Comparison of ENCODE assay signal across 8 cellular contexts in the genomic region with DNA sequence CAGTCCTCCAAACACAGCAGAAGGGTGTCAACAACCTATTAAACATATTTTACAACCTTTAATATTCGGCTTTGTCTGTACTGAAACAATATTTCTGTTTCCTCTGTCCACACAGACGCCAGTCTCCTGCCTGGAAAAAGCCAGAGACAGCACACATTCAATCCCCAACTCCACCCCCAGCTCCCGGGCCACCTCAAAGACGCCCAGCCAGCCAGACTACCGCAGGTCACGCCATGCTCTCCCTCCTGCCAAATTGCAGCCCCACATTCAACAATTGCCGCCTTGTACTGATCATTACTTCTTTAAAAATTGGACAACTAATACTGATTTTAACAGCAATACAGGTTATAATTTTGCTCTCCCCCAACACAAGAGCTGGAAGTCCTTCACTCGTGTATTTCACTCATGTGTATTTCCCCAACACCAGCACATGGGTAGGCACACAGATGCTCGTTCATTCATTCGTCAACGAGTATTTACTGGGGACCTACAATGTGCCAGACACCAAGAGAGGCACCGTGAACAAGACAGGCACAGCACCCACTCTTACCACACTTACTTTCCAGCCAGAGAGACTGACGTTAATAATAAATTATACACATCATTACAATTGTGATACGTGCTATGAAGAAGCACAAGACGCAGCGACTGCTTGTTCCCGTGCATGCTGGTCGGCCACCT. TPM values are rescaled to one million over a fixed set of nuclear protein-coding genes. Genes with fewer than 3 reads are reported as not detected.
DNase-seq lines count a peak whose midpoint lies in the region; ATAC-seq and TF ChIP-seq lines count a peak whose summit lies in the region.

No MANE protein-coding gene starts in this region.

- DNase-seq in CD4-positive, CD25-positive, alpha-beta regulatory T cell: peak in 2 of 3 donors; percentile 33 to 37
- DNase-seq in NCI-H2227 (lab: John Stamatoyannopoulos, UW; ENCODE audit: unreplicated experiment) (peak; percentile 12), cerebellar cortex (ENCODE audit: low spot score) (peak; percentile 17), GM20000 (ENCODE audit: low spot score) (no peak), NCI-H2171 (lab: John Stamatoyannopoulos, UW) (no peak)
- DNase-seq in natural killer cell treated with Interleukin-12 subunit alpha and Interleukin-12 subunit beta and Interleukin-15 and Interleukin-18, amount 100 ng/mL, for 72 hours (ENCODE audit: low spot score): no peak
- DNase-seq in stimulated activated CD4-positive, alpha-beta T cell treated with anti-CD3 and anti-CD28 coated beads, Interleukin-4, amount 100 ng/mL, for 24 hours: no peak
- no peak for DNase-seq in stimulated activated CD4-positive, alpha-beta T cell treated with anti-CD3 and anti-CD28 coated beads, Interleukin-2, amount 100 ng/mL, for 48 hours

- H3K4me1 Mint-ChIP-seq in CD4-positive, CD25-positive, alpha-beta regulatory T cell: peaks cover 10 to 34% (median 21%) of the 10 kb centered on the region in 4 donors
- H3K4me1 Mint-ChIP-seq in natural killer cell treated with Interleukin-12 subunit alpha and Interleukin-12 subunit beta and Interleukin-15 and Interleukin-18, amount 100 ng/mL, for 72 hours (ENCODE audit: low read depth in 2 of 2): peaks cover 25 to 30% of the 10 kb centered on the region in 2 donors

- H3K4me3 Mint-ChIP-seq in CD4-positive, CD25-positive, alpha-beta regulatory T cell: peak overlapping the region; percentile 82 to 98 (median 97)
- H3K4me3 Mint-ChIP-seq in natural killer cell treated with Interleukin-12 subunit alpha and Interleukin-12 subunit beta and Interleukin-15 and Interleukin-18, amount 100 ng/mL, for 72 hours: peak overlapping the region; percentile 91

- ATAC-seq in CD4-positive, CD25-positive, alpha-beta regulatory T cell (ENCODE audit: low read depth in 2 of 2): no peak
- no peak for ATAC-seq in natural killer cell treated with Interleukin-12 subunit alpha and Interleukin-12 subunit beta and Interleukin-15 and Interleukin-18, amount 100 ng/mL, for 72 hours

- no peaks in the 10 kb centered on the region for H3K27me3 ChIP-seq in CD4-positive, CD25-positive, alpha-beta regulatory T cell (ENCODE audit: control insufficient read depth, insufficient read depth, low read length)

- peaks cover 0 to 8% (median 0%) of the 10 kb centered on the region in 7 donors for H3K9me3 Mint-ChIP-seq in CD4-positive, CD25-positive, alpha-beta regulatory T cell
- H3K9me3 Mint-ChIP-seq in natural killer cell treated with Interleukin-12 subunit alpha and Interleukin-12 subunit beta and Interleukin-15 and Interleukin-18, amount 100 ng/mL, for 72 hours: no peaks in the 10 kb centered on the region

- no peaks in the 10 kb centered on the region for H3K9me3 ChIP-seq in CD4-positive, CD25-positive, alpha-beta regulatory T cell (ENCODE audit: control insufficient read depth in 2 of 2, low read length in 2 of 2)

- no peak for TF ChIP-seq CTCF in GM20000 (IDR thresholded peaks at IDR 0.05; ENCODE audit: extremely low read depth, missing control alignments)

- H3K27ac ChIP-seq in CD4-positive, CD25-positive, alpha-beta regulatory T cell (ENCODE audit: insufficient read depth, low read length, poor library complexity, severe bottlenecking): peak overlapping the region; percentile 88

- peaks cover 19% of the 10 kb centered on the region for H3K4me1 ChIP-seq in CD4-positive, CD25-positive, alpha-beta regulatory T cell (ENCODE audit: control insufficient read depth, insufficient read depth, low read length, poor library complexity, severe bottlenecking)

- peaks cover 6% of the 10 kb centered on the region for H3K36me3 ChIP-seq in CD4-positive, CD25-positive, alpha-beta regulatory T cell (ENCODE audit: control insufficient read depth, insufficient read depth, low read length)

- peak overlapping the region; percentile 92 to 99 (median 96) for H3K27ac Mint-ChIP-seq in CD4-positive, CD25-positive, alpha-beta regulatory T cell
- peak overlapping the region; percentile 50 to 59 for H3K27ac Mint-ChIP-seq in natural killer cell treated with Interleukin-12 subunit alpha and Interleukin-12 subunit beta and Interleukin-15 and Interleukin-18, amount 100 ng/mL, for 72 hours

- H3K27me3 Mint-ChIP-seq in CD4-positive, CD25-positive, alpha-beta regulatory T cell: no peaks in the 10 kb centered on the region
- H3K27me3 Mint-ChIP-seq in natural killer cell treated with Interleukin-12 subunit alpha and Interleukin-12 subunit beta and Interleukin-15 and Interleukin-18, amount 100 ng/mL, for 72 hours: no peaks in the 10 kb centered on the region

- H3K4me3 ChIP-seq in CD4-positive, CD25-positive, alpha-beta regulatory T cell (ENCODE audit: low read depth, low read length): peak overlapping the region; percentile 44

- peaks cover under 1% of the 10 kb centered on the region for H3K36me3 Mint-ChIP-seq in CD4-positive, CD25-positive, alpha-beta regulatory T cell
- peaks cover under 1% of the 10 kb centered on the region for H3K36me3 Mint-ChIP-seq in natural killer cell treated with Interleukin-12 subunit alpha and Interleukin-12 subunit beta and Interleukin-15 and Interleukin-18, amount 100 ng/mL, for 72 hours

RNA-seq across cellular contexts. Expression of a gene that starts 1.1 kb away (rescaled TPM):
- total RNA-seq in CD4-positive, CD25-positive, alpha-beta regulatory T cell: 40.4 TPM
- 10 to 100 TPM; 74.9 to 81.5 (median 77.8) TPM for polyA plus RNA-seq in CD4-positive, CD25-positive, alpha-beta regulatory T cell
- 10 to 100 TPM; 28.8 to 50.7 TPM for total RNA-seq in natural killer cell treated with Interleukin-12 subunit alpha and Interleukin-12 subunit beta and Interleukin-15 and Interleukin-18, amount 100 ng/mL, for 72 hours

RNA-seq across cellular contexts. Expression of a gene that starts 34.3 kb away (rescaled TPM):
- total RNA-seq in CD4-positive, CD25-positive, alpha-beta regulatory T cell: 0.74 TPM
- polyA plus RNA-seq in CD4-positive, CD25-positive, alpha-beta regulatory T cell: under 1 TPM in 1 of 4 donors, not detected in 3; 0.26 TPM
- total RNA-seq in natural killer cell treated with Interleukin-12 subunit alpha and Interleukin-12 subunit beta and Interleukin-15 and Interleukin-18, amount 100 ng/mL, for 72 hours: 1 to 10 TPM in 1 of 2 donors, under 1 TPM in 1; 0.36 to 1.2 TPM

Comparison
In these comparisons a context has a peak if more than half of its experiments do, and no peak if none do; other contexts are left out.
1. DNase-seq: peak in CD4-positive, CD25-positive, alpha-beta regulatory T cell (2 of 3), NCI-H2227 (single experiment) and cerebellar cortex (single experiment); none in natural killer cell treated with Interleukin-12 subunit alpha and Interleukin-12 subunit beta and Interleukin-15 and Interleukin-18, amount 100 ng/mL, for 72 hours (single experiment), stimulated activated CD4-positive, alpha-beta T cell treated with anti-CD3 and anti-CD28 coated beads, Interleukin-4, amount 100 ng/mL, for 24 hours (single experiment), stimulated activated CD4-positive, alpha-beta T cell treated with anti-CD3 and anti-CD28 coated beads, Interleukin-2, amount 100 ng/mL, for 48 hours (0 of 2), GM20000 (single experiment) and NCI-H2171 (single experiment).